Comparison of ENCODE assay signal across 20 cellular contexts in the genomic region with DNA sequence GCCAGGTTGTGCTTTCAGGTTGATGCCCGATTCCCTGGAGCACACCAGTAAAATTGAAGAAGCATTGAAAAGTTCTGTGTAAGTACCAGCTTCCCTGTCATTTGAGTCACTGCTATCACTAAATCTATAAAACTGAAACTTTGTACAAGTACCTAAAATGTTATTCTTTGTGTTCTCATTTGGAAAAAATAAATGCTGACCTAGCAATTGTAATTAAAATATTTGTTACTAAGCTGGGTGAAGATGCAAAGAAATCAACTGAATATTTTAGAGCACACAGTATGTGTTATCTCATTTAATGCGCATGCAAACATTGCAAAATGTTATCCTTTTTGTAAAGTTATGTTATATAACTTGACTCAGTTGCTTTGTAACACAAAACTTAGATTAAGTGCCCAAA.
DNase-seq lines count a peak whose midpoint lies in the region; ATAC-seq, FAIRE-seq and TF ChIP-seq lines count a peak whose summit lies in the region.
"Had no signal": no experiment of that assay in that cellular context is flagged by ENCODE, and none has a peak within 500 bp of the region (broad histone marks: within the 10 kb centered on the region; RNA-seq: fewer than 3 reads in every experiment).

No MANE protein-coding gene starts in this region.

- no peak overlapping the region for H2BK12ac ChIP-seq in H1 (ENCODE audit: low read depth, low read length)

- H3K9me3 ChIP-seq in A549 = no peaks in the 10 kb centered on the region
- H3K9me3 ChIP-seq in IMR-90 (ENCODE audit: control insufficient read depth, insufficient read depth, low read length) = no peaks in the 10 kb centered on the region
- no peaks in the 10 kb centered on the region for H3K9me3 ChIP-seq in H1 (ENCODE audit: insufficient read depth in 2 of 2, low read depth in 1 of 2, low read length in 1 of 2)

- H2BK15ac ChIP-seq in IMR-90 (ENCODE audit: low read depth, low read length) (no peak overlapping the region), H1 (ENCODE audit: low read length) (no peak overlapping the region)

- H3K4me2 ChIP-seq in A549 (no peak overlapping the region), IMR-90 (ENCODE audit: low read depth, low read length) (no peak overlapping the region), H1 (ENCODE audit: insufficient read depth in 1 of 2, low read depth in 2 of 2, low read length in 2 of 2) (no peak overlapping the region)
- H3K4me2 ChIP-seq: BLaER1 treated with 17β-estradiol and CSF1 and Interleukin-3, amounts not matched to agents 10 nM and 100 nM had no signal

- 26% methylated on average over 2 of the region's 2 CpGs for WGBS in A549 (ENCODE audit: missing lambda C conversion rate)
- no CpG with 5 or more reads among the region's 2 CpGs for WGBS in IMR-90 (ENCODE audit: extremely low coverage in 2 of 2, insufficient read length in 1 of 2), 2 experiments
- 39% methylated on average over 2 of the region's 2 CpGs; no CpG with 5 or more reads in 1 of the 2 experiments for WGBS in H1 (ENCODE audit: extremely low coverage in 1 of 2, insufficient coverage in 1 of 2, insufficient read length in 1 of 2, insufficient replicate concordance in 2 of 2, low coverage in 1 of 2, low lambda C conversion rate in 2 of 2, missing lambda C conversion rate in 1 of 2), 2 experiments

- H4K8ac ChIP-seq in IMR-90 (ENCODE audit: low read depth in 2 of 2, low read length in 2 of 2) (no peak overlapping the region), H1 (ENCODE audit: extremely low read depth, insufficient read depth, low read length) (no peak overlapping the region)

- H3K4me3 ChIP-seq in A549 = no peak overlapping the region
- no peak overlapping the region for H3K4me3 ChIP-seq in IMR-90 (ENCODE audit: insufficient read depth, low read depth, low read length)
- no peak overlapping the region for H3K4me3 ChIP-seq in H1 (ENCODE audit: extremely low read depth in 1 of 4, insufficient read depth in 2 of 4, low read depth in 3 of 4, low read length in 4 of 4)
- H3K4me3 ChIP-seq: BLaER1 treated with 17β-estradiol and CSF1 and Interleukin-3, amounts not matched to agents 10 nM and 100 nM had no signal

- H4K20me1 ChIP-seq in IMR-90 (ENCODE audit: insufficient read depth, low read length) = no peaks in the 10 kb centered on the region
- H4K20me1 ChIP-seq in H1 (replicated peaks in 1 of 2; ENCODE audit: control insufficient read depth in 1 of 2, insufficient read depth in 2 of 2, low read length in 2 of 2) = no peaks in the 10 kb centered on the region
- H4K20me1 ChIP-seq: BLaER1 treated with 17β-estradiol and CSF1 and Interleukin-3, amounts not matched to agents 10 nM and 100 nM had no signal

- H3K18ac ChIP-seq in IMR-90 (ENCODE audit: low read depth, low read length) (no peak overlapping the region), H1 (ENCODE audit: extremely low read depth, low read length) (no peak overlapping the region)

- TF ChIP-seq POLR2A in A549 (IDR thresholded peaks at IDR 0.05; ENCODE audit: low read length) (no peak), IMR-90 (IDR thresholded peaks at IDR 0.05; ENCODE audit: low read depth, low read length) (no peak), H1 (IDR thresholded peaks at IDR 0.05; ENCODE audit: control extremely low read depth in 1 of 2, low read depth in 2 of 2, low read length in 2 of 2) (no peak)

- H3K9me1 ChIP-seq in IMR-90 (ENCODE audit: insufficient read depth, low read length) = no peaks in the 10 kb centered on the region

- BruUV-seq in IMR-90 (replicated peaks; lab: Mats Ljungman, UMichigan) = no TSS peak

- no peak for DNase-seq in A549 (ENCODE audit: low read depth in 1 of 2, low spot score in 1 of 2)
- no peak for DNase-seq in IMR-90
- no peak for DNase-seq in H1 (ENCODE audit: low read depth in 1 of 2, low spot score in 2 of 2)
- DNase-seq in D341Med (ENCODE audit: low spot score) = no peak
- no peak for DNase-seq in activated T-cell treated with anti-CD3 and anti-CD28 coated beads for 4 hours
- DNase-seq: 8988T; AML-193; Caco-2; Calu3; CD4-positive, alpha-beta T cell; CD8-positive, alpha-beta T cell; DMS 273 treated with DMSO at 0.1 percent for 48 hours; DMS79 treated with DMSO at 0.1 percent for 48 hours; GF-D8 had no signal

- CTCF ChIA-PET in A549 (lab: Yijun Ruan, JAX) = interaction anchor here (0.5 kb wide), 1 partner anchor 233 kb away, joined by 3 read pairs; no protein-coding TSS in a partner anchor
- CTCF ChIA-PET in IMR-90 (lab: Yijun Ruan, JAX) = no interaction called here
- CTCF ChIA-PET in H1 (lab: Charles Lee; ENCODE audit: partially characterized antibody) = no interaction called here

- no peak overlapping the region for H2BK120ac ChIP-seq in IMR-90 (ENCODE audit: low read depth, low read length)
- H2BK120ac ChIP-seq in H1 (replicated peaks; ENCODE audit: low read depth, low read length) = no peak overlapping the region

- intact Hi-C loops in IMR-90 (cut with micrococcal nuclease) = no loop called here

- no peak for FAIRE-seq in A549 (lab: Jason Lieb, UNC)
- FAIRE-seq in H1 (lab: Jason Lieb, UNC) = no peak
- FAIRE-seq: A204.1, G401.6, GM12891, GM19239 had no signal

- TF ChIP-seq RAD21 in A549 (conservative IDR thresholded peaks at IDR 0.05 in 1 of 2, IDR thresholded peaks at IDR 0.05 in 1 of 2) = no peak
- no peak for TF ChIP-seq RAD21 in IMR-90 (IDR thresholded peaks at IDR 0.05; ENCODE audit: low read length)
- TF ChIP-seq RAD21 in H1 (IDR thresholded peaks at IDR 0.05 in 1 of 2, conservative IDR thresholded peaks at IDR 0.05 in 1 of 2; ENCODE audit: low read depth in 2 of 2, low read length in 2 of 2) = no peak

- H2AK9ac ChIP-seq in IMR-90 (replicated peaks; ENCODE audit: low read depth, low read length, poor library complexity) = no peak overlapping the region

- dilution Hi-C loops in IMR-90 (cut with HindIII; ENCODE audit: low sequenced_read_pairs, unreplicated experiment) = no loop called here

- H3K4me1 ChIP-seq in A549 (no peaks in the 10 kb centered on the region), IMR-90 (ENCODE audit: control insufficient read depth, insufficient read depth, low read length) (no peaks in the 10 kb centered on the region), H1 (replicated peaks in 1 of 4; ENCODE audit: control insufficient read depth in 3 of 4, insufficient read depth in 4 of 4, low read length in 3 of 4) (no peaks in the 10 kb centered on the region)
- H3K4me1 ChIP-seq: BLaER1 treated with 17β-estradiol and CSF1 and Interleukin-3, amounts not matched to agents 10 nM and 100 nM; Caco-2 had no signal

- H2BK20ac ChIP-seq in IMR-90 (ENCODE audit: low read depth, low read length) (no peak overlapping the region), H1 (ENCODE audit: low read length) (no peak overlapping the region)

- H2AK5ac ChIP-seq in IMR-90 (ENCODE audit: low read depth, low read length) = no peak overlapping the region
- no peak overlapping the region for H2AK5ac ChIP-seq in H1 (ENCODE audit: low read depth, low read length)

- H3K27ac ChIP-seq in A549 (no peak overlapping the region), IMR-90 (ENCODE audit: insufficient read depth, low read length) (no peak overlapping the region), H1 (ENCODE audit: low read depth, low read length) (no peak overlapping the region)
- H3K27ac ChIP-seq: BLaER1 treated with 17β-estradiol and CSF1 and Interleukin-3, amounts not matched to agents 10 nM and 100 nM; C4-2B had no signal

- no peaks in the 10 kb centered on the region for H3K23me2 ChIP-seq in H1 (ENCODE audit: low read depth, low read length)

- no peak for TF ChIP-seq CTCF in A549 (IDR thresholded peaks at IDR 0.05)
- TF ChIP-seq CTCF in IMR-90 (conservative IDR thresholded peaks at IDR 0.05; ENCODE audit: low read depth, low read length) = no peak
- TF ChIP-seq CTCF in H1 (IDR thresholded peaks at IDR 0.05; ENCODE audit: control extremely low read depth in 1 of 3, insufficient read depth in 1 of 3, low read depth in 1 of 3, low read length in 3 of 3) = no peak

- H2AFZ ChIP-seq in IMR-90 (replicated peaks; ENCODE audit: low read length, poor library complexity) = no peak overlapping the region
- no peak overlapping the region for H2AFZ ChIP-seq in H1 (ENCODE audit: low read length)

- ATAC-seq in A549 (no peak), IMR-90 (ENCODE audit: low read depth) (no peak)
- ATAC-seq: CD8-positive, alpha-beta T cell had no signal

- H3K4ac ChIP-seq in IMR-90 (ENCODE audit: low read depth, low read length) (no peak overlapping the region), H1 (replicated peaks; ENCODE audit: insufficient read length, low read depth, low read length) (no peak overlapping the region)

- H3K27me3 ChIP-seq in IMR-90 (ENCODE audit: control insufficient read depth, insufficient read depth, low read length) (no peaks in the 10 kb centered on the region), H1 (replicated peaks in 1 of 4; ENCODE audit: control insufficient read depth in 3 of 4, extremely low read depth in 1 of 4, insufficient read depth in 3 of 4, low read length in 3 of 4) (no peaks in the 10 kb centered on the region)
- H3K27me3 ChIP-seq: BLaER1 treated with 17β-estradiol and CSF1 and Interleukin-3, amounts not matched to agents 10 nM and 100 nM had no signal

- POLR2A ChIA-PET in A549 (lab: Yijun Ruan, JAX) = no interaction called here
- POLR2A ChIA-PET in IMR-90 (lab: Charles Lee; ENCODE audit: unreplicated experiment) = no interaction called here
- POLR2A ChIA-PET in H1 (lab: Charles Lee; ENCODE audit: partially characterized antibody) = no interaction called here

- H3K9ac ChIP-seq in IMR-90 (ENCODE audit: low read depth, low read length) = no peak overlapping the region
- no peak overlapping the region for H3K9ac ChIP-seq in H1 (replicated peaks in 1 of 4; ENCODE audit: extremely low read depth in 1 of 4, low read depth in 3 of 4, low read length in 3 of 4)
- H3K9ac ChIP-seq: BLaER1 treated with 17β-estradiol and CSF1 and Interleukin-3, amounts not matched to agents 10 nM and 100 nM had no signal

- H3K79me1 ChIP-seq in IMR-90 (ENCODE audit: low read depth in 1 of 2, low read length in 2 of 2) (no peaks in the 10 kb centered on the region), H1 (ENCODE audit: low read depth, low read length) (no peaks in the 10 kb centered on the region)

- H4K91ac ChIP-seq in IMR-90 (ENCODE audit: insufficient read depth, low read depth, low read length) (no peak overlapping the region), H1 (replicated peaks; ENCODE audit: insufficient read length, low read length) (no peak overlapping the region)

- H3K36me3 ChIP-seq in IMR-90 (ENCODE audit: control insufficient read depth, insufficient read depth, low read length) (no peaks in the 10 kb centered on the region), H1 (ENCODE audit: control insufficient read depth in 2 of 4, insufficient read depth in 4 of 4, low read length in 3 of 4) (no peaks in the 10 kb centered on the region)
- H3K36me3 ChIP-seq: BLaER1 treated with 17β-estradiol and CSF1 and Interleukin-3, amounts not matched to agents 10 nM and 100 nM had no signal

- H4K5ac ChIP-seq in IMR-90 (ENCODE audit: low read depth, low read length) (no peak overlapping the region), H1 (ENCODE audit: insufficient read length, low read depth, low read length) (no peak overlapping the region)

- H3K56ac ChIP-seq in IMR-90 (ENCODE audit: extremely low read depth, insufficient read depth, low read length) (no peak overlapping the region), H1 (replicated peaks; ENCODE audit: insufficient read length, low read depth, low read length) (no peak overlapping the region)

- H3K14ac ChIP-seq in IMR-90 (replicated peaks; ENCODE audit: low read depth, low read length) = no peak overlapping the region
- no peak overlapping the region for H3K14ac ChIP-seq in H1 (ENCODE audit: insufficient read length)

- no peaks in the 10 kb centered on the region for H3K79me2 ChIP-seq in H1 (ENCODE audit: control insufficient read depth in 1 of 2, insufficient read depth in 2 of 2, low read length in 2 of 2)

- in situ Hi-C loops in IMR-90 (cut with MboI; ENCODE audit: low sequenced_read_pairs) = no loop called here

- no peak for TF ChIP-seq EP300 in A549 (IDR thresholded peaks at IDR 0.05)
- TF ChIP-seq EP300 in H1 (IDR thresholded peaks at IDR 0.05; ENCODE audit: borderline replicate concordance in 1 of 2, low read depth in 2 of 2, low read length in 2 of 2) = no peak

- no peak overlapping the region for H3K23ac ChIP-seq in IMR-90 (ENCODE audit: low read depth, low read length)
- no peak overlapping the region for H3K23ac ChIP-seq in H1 (ENCODE audit: insufficient read length)

- H2BK5ac ChIP-seq in IMR-90 (ENCODE audit: low read depth, low read length, poor library complexity, severe bottlenecking) (no peak overlapping the region), H1 (ENCODE audit: low read depth, low read length) (no peak overlapping the region)
